Comparison of ENCODE assay signal across 8 cellular contexts in genomic region chr7:44637788-44638594, GRCh38. TPM values are rescaled to one million over a fixed set of nuclear protein-coding genes. Genes with fewer than 3 reads are reported as not detected.
DNase-seq lines count a peak whose midpoint lies in the region; ATAC-seq and TF ChIP-seq lines count a peak whose summit lies in the region.

No MANE protein-coding gene starts in this region.

- no peaks in the 10 kb centered on the region for H3K36me3 ChIP-seq in A673 (ENCODE audit: insufficient read depth, low read length, poor library complexity, severe bottlenecking)
- no peaks in the 10 kb centered on the region for H3K36me3 ChIP-seq in body of pancreas (replicated peaks in 1 of 2; ENCODE audit: insufficient read depth in 1 of 2, low read depth in 2 of 2)
- peaks cover 16% of the 10 kb centered on the region for H3K36me3 ChIP-seq in mesodermal cell (ENCODE audit: control insufficient read depth, insufficient read depth, low read length)

- ATAC-seq in GM19372 (IDR thresholded peaks at IDR 0.05; ENCODE audit: low read depth, unreplicated experiment) = peak; percentile 54
- peak; percentile 37 for ATAC-seq in HG03457 (IDR thresholded peaks at IDR 0.05; ENCODE audit: unreplicated experiment)
- no peak for ATAC-seq in body of pancreas
- peak; percentile 73 to 74 for ATAC-seq in stimulated activated naive B cell treated with anti-CD40 and anti-IgM and Interleukin-4, amounts not matched to agents 10 μg/mL and 1 μg/mL and 100 μg/mL, for 72 hours (replicated peaks)

- no peaks in the 10 kb centered on the region for H3K9me3 Mint-ChIP-seq in stimulated activated naive B cell treated with anti-CD40 and anti-IgM and Interleukin-4, amounts not matched to agents 10 μg/mL and 1 μg/mL and 100 μg/mL, for 72 hours

- BruUV-seq in A673 (replicated peaks; lab: Mats Ljungman, UMichigan) = no TSS peak

- H3K27ac ChIP-seq in A673 (ENCODE audit: low read depth, low read length, poor library complexity, severe bottlenecking) (peak overlapping the region; percentile 55), body of pancreas (peak overlapping the region in 3 of 4 donors; percentile 72 to 89 (median 84)), mesodermal cell (ENCODE audit: low read depth, low read length, severe bottlenecking) (peak overlapping the region; percentile 93)

- H3K4me1 ChIP-seq in A673 (ENCODE audit: insufficient read depth, low read length, poor library complexity, severe bottlenecking) = peaks cover 25% of the 10 kb centered on the region
- H3K4me1 ChIP-seq in body of pancreas = peaks cover 67% of the 10 kb centered on the region
- H3K4me1 ChIP-seq in mesodermal cell (ENCODE audit: control insufficient read depth, insufficient read depth, low read length, poor library complexity, severe bottlenecking) = peaks cover 33% of the 10 kb centered on the region

- H3K27me3 ChIP-seq in A673 (replicated peaks; ENCODE audit: insufficient read depth, low read depth, low read length, poor library complexity) (no peaks in the 10 kb centered on the region), body of pancreas (no peaks in the 10 kb centered on the region)

- intact Hi-C loops in A673 (cut with micrococcal nuclease; ENCODE audit: unreplicated experiment) (no loop called here), body of pancreas (cut with DNase I) (no loop called here)

- TF ChIP-seq POLR2A in body of pancreas (IDR thresholded peaks at IDR 0.05) = no peak

- CTCF ChIA-PET in A673 (lab: Charles Lee) = no interaction called here

- no peaks in the 10 kb centered on the region for H3K27me3 Mint-ChIP-seq in stimulated activated naive B cell treated with anti-CD40 and anti-IgM and Interleukin-4, amounts not matched to agents 10 μg/mL and 1 μg/mL and 100 μg/mL, for 72 hours

- peak overlapping the region; percentile 100 for H3K27ac Mint-ChIP-seq in stimulated activated naive B cell treated with anti-CD40 and anti-IgM and Interleukin-4, amounts not matched to agents 10 μg/mL and 1 μg/mL and 100 μg/mL, for 72 hours

- peaks cover 55 to 78% of the 10 kb centered on the region in 2 donors for H3K4me1 Mint-ChIP-seq in stimulated activated naive B cell treated with anti-CD40 and anti-IgM and Interleukin-4, amounts not matched to agents 10 μg/mL and 1 μg/mL and 100 μg/mL, for 72 hours

- H3K4me3 Mint-ChIP-seq in stimulated activated naive B cell treated with anti-CD40 and anti-IgM and Interleukin-4, amounts not matched to agents 10 μg/mL and 1 μg/mL and 100 μg/mL, for 72 hours = peak overlapping the region; percentile 74 to 84

- TF ChIP-seq CTCF in A673 (conservative IDR thresholded peaks at IDR 0.05; ENCODE audit: low read depth, low read length) (no peak), body of pancreas (IDR thresholded peaks at IDR 0.05) (no peak)

- DNase-seq in A673 (ENCODE audit: low spot score) = peak; percentile 61
- peak; percentile 7 for DNase-seq in T1000 (lab: John Stamatoyannopoulos, UW)
- peak in 1 of 4 donors; percentile 57 for DNase-seq in body of pancreas
- DNase-seq in stimulated activated naive B cell treated with anti-CD40 and anti-IgM and Interleukin-4, amounts not matched to agents 10 μg/mL and 1 μg/mL and 100 μg/mL, for 72 hours = peak; percentile 73
- DNase-seq in NCI-H82 (lab: John Stamatoyannopoulos, UW) = no peak

- peaks cover 20 to 44% of the 10 kb centered on the region in 2 donors for H3K36me3 Mint-ChIP-seq in stimulated activated naive B cell treated with anti-CD40 and anti-IgM and Interleukin-4, amounts not matched to agents 10 μg/mL and 1 μg/mL and 100 μg/mL, for 72 hours

- 80 to 86% methylated on average over 8 of the region's 8 CpGs for WGBS in body of pancreas, 2 donors
- 93 to 100% methylated on average over 3 to 4 of the region's 8 CpGs for WGBS in mesodermal cell (ENCODE audit: insufficient coverage in 2 of 2), 2 experiments

- H3K4me3 ChIP-seq in A673 (ENCODE audit: low read depth, low read length, poor library complexity, severe bottlenecking) = no peak overlapping the region
- no peak overlapping the region for H3K4me3 ChIP-seq in body of pancreas
- H3K4me3 ChIP-seq in mesodermal cell (ENCODE audit: extremely low read depth, insufficient read depth, low read length, poor library complexity, severe bottlenecking) = no peak overlapping the region

- H3K9me3 ChIP-seq in A673 (ENCODE audit: low read depth, low read length, poor library complexity, severe bottlenecking) = no peaks in the 10 kb centered on the region
- no peaks in the 10 kb centered on the region for H3K9me3 ChIP-seq in body of pancreas
- no peaks in the 10 kb centered on the region for H3K9me3 ChIP-seq in mesodermal cell (ENCODE audit: control insufficient read depth, low read length)

- POLR2A ChIA-PET in A673 (lab: Charles Lee; ENCODE audit: low non-redundant PET) = no interaction called here

RNA-seq across cellular contexts. Expression of gene OGDH, which starts 31.6 kb away (rescaled TPM):
- 111 and 113 TPM in 2 replicates for total RNA-seq in A673 (2021)
- total RNA-seq in body of pancreas = 10 to 100 TPM; 36.1 to 46.1 TPM
- polyA plus RNA-seq in mesodermal cell (2013, experiment 1 of 2) = 39.8 TPM
- 36.7 TPM for polyA plus RNA-seq in mesodermal cell (2013, experiment 2 of 2)

RNA-seq across cellular contexts. Expression of gene TMED4, which starts 56.0 kb away (rescaled TPM):
- total RNA-seq in A673 (2021) = 77.6 and 79.5 TPM in 2 replicates
- total RNA-seq in body of pancreas = 10 to 100 TPM; 52.4 to 65.6 TPM
- polyA plus RNA-seq in mesodermal cell (2013, experiment 1 of 2) = 97.2 TPM
- 81.6 TPM for polyA plus RNA-seq in mesodermal cell (2013, experiment 2 of 2)
